ENCODE assay signal across 1 cellular context in the genomic region with DNA sequence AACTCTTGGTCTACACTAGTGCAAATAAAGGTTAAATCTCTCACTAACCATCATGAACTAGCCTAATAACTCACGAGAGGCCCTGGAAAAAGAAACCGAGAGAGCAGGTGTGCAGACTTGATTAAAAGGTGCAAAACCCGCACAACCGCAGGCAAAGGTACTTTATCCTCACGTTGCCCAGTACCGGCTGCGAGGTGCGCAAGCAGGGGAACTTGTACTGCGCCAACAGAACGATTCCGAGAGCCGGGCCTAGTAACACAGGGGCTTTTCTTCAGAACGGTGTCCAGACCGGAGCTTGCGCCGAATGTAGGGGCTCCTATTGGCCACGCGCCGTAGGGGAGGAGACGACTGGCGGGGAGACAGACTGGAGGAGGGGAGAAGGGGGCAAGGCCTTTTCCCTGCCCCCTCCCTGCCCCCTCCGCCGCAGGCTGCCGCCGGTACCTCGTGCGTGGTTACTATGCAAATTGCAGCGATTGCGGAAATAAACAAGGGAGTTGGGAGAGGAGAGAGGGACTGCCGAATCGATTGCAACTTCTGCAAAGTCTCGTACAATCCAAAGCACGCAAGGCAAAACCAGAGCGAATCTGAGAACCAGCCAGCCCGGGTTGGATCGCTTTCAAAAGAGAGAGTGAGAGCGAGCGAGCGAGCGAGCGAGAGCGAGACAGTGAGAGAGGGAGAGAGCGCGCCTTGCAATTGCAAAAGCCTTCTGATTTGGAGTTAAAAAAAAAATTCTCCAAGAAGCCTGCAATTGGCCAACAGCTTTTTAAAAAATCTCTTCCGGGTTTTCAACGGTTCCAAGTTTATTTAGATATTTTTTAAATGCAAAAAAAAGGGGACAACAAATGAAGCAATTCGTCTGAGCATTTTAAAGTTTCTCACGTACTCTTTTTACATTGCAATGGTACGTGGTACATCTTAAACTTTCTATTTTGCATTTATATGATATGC.
TF ChIP-seq lines count a peak whose summit lies in the region.

No MANE protein-coding gene starts in this region.

TF ChIP-seq in K562, 482 proteins besides CTCF, POLR2A, EP300 and RAD21 (continued from another document and continues in another):
- TF ChIP-seq ZKSCAN1 (IDR thresholded peaks at IDR 0.05; ENCODE audit: low read depth, low read length) = peak; percentile 32; the same call in 1 of the 2 replicates
- peak; percentile 89 for TF ChIP-seq CXXC5 (CRISPR knock-in tag; IDR thresholded peaks at IDR 0.05)
- TF ChIP-seq C11orf30 (IDR thresholded peaks at IDR 0.05; ENCODE audit: low read depth) = no peak
- no peak for TF ChIP-seq ATF1 (CRISPR knock-in tag; IDR thresholded peaks at IDR 0.05)
- TF ChIP-seq ATF1 (tag; IDR thresholded peaks at IDR 0.05) = peak; percentile 74
- TF ChIP-seq, protein P1, sequence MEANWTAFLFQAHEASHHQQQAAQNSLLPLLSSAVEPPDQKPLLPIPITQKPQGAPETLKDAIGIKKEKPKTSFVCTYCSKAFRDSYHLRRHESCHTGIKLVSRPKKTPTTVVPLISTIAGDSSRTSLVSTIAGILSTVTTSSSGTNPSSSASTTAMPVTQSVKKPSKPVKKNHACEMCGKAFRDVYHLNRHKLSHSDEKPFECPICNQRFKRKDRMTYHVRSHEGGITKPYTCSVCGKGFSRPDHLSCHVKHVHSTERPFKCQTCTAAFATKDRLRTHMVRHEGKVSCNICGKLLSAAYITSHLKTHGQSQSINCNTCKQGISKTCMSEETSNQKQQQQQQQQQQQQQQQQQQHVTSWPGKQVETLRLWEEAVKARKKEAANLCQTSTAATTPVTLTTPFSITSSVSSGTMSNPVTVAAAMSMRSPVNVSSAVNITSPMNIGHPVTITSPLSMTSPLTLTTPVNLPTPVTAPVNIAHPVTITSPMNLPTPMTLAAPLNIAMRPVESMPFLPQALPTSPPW (CRISPR knock-in tag; IDR thresholded peaks at IDR 0.05) = peak; percentile 96
- TF ChIP-seq, protein P2, sequence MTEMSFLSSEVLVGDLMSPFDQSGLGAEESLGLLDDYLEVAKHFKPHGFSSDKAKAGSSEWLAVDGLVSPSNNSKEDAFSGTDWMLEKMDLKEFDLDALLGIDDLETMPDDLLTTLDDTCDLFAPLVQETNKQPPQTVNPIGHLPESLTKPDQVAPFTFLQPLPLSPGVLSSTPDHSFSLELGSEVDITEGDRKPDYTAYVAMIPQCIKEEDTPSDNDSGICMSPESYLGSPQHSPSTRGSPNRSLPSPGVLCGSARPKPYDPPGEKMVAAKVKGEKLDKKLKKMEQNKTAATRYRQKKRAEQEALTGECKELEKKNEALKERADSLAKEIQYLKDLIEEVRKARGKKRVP (CRISPR knock-in tag; IDR thresholded peaks at IDR 0.05) = peak; percentile 62; the same call in 1 of the 2 replicates
- TF ChIP-seq, protein P3, sequence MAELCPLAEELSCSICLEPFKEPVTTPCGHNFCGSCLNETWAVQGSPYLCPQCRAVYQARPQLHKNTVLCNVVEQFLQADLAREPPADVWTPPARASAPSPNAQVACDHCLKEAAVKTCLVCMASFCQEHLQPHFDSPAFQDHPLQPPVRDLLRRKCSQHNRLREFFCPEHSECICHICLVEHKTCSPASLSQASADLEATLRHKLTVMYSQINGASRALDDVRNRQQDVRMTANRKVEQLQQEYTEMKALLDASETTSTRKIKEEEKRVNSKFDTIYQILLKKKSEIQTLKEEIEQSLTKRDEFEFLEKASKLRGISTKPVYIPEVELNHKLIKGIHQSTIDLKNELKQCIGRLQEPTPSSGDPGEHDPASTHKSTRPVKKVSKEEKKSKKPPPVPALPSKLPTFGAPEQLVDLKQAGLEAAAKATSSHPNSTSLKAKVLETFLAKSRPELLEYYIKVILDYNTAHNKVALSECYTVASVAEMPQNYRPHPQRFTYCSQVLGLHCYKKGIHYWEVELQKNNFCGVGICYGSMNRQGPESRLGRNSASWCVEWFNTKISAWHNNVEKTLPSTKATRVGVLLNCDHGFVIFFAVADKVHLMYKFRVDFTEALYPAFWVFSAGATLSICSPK (IDR thresholded peaks at IDR 0.05; ENCODE audit: borderline replicate concordance) = no peak
- TF ChIP-seq FOXK1 (CRISPR knock-in tag; IDR thresholded peaks at IDR 0.05; ENCODE audit: borderline replicate concordance) = peak; percentile 81; the same call in 1 of the 2 replicates
- TF ChIP-seq PHF21A (IDR thresholded peaks at IDR 0.05; ENCODE audit: borderline replicate concordance, low read depth) = peak; percentile 62; the same call in 1 of the 2 replicates
- TF ChIP-seq MTA3 (IDR thresholded peaks at IDR 0.05; ENCODE audit: borderline replicate concordance) = peak; percentile 83; the same call in 1 of the 2 replicates
- TF ChIP-seq NRF1 (conservative IDR thresholded peaks at IDR 0.05 in 1 of 2, IDR thresholded peaks at IDR 0.05 in 1 of 2) = peak; percentile 92 to 93
- TF ChIP-seq SOX6 (IDR thresholded peaks at IDR 0.05) = peak; percentile 57
- TF ChIP-seq, protein P4, sequence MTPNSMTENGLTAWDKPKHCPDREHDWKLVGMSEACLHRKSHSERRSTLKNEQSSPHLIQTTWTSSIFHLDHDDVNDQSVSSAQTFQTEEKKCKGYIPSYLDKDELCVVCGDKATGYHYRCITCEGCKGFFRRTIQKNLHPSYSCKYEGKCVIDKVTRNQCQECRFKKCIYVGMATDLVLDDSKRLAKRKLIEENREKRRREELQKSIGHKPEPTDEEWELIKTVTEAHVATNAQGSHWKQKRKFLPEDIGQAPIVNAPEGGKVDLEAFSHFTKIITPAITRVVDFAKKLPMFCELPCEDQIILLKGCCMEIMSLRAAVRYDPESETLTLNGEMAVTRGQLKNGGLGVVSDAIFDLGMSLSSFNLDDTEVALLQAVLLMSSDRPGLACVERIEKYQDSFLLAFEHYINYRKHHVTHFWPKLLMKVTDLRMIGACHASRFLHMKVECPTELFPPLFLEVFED (CRISPR knock-in tag; conservative IDR thresholded peaks at IDR 0.05) = no peak
- TF ChIP-seq, protein P5, sequence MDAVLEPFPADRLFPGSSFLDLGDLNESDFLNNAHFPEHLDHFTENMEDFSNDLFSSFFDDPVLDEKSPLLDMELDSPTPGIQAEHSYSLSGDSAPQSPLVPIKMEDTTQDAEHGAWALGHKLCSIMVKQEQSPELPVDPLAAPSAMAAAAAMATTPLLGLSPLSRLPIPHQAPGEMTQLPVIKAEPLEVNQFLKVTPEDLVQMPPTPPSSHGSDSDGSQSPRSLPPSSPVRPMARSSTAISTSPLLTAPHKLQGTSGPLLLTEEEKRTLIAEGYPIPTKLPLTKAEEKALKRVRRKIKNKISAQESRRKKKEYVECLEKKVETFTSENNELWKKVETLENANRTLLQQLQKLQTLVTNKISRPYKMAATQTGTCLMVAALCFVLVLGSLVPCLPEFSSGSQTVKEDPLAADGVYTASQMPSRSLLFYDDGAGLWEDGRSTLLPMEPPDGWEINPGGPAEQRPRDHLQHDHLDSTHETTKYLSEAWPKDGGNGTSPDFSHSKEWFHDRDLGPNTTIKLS (IDR thresholded peaks at IDR 0.05; ENCODE audit: borderline replicate concordance, low read depth) = peak; percentile 45; the same call in 1 of the 2 replicates
- TF ChIP-seq HSF4 (CRISPR knock-in tag; IDR thresholded peaks at IDR 0.05; ENCODE audit: borderline replicate concordance) = no peak
- TF ChIP-seq, protein P6, sequence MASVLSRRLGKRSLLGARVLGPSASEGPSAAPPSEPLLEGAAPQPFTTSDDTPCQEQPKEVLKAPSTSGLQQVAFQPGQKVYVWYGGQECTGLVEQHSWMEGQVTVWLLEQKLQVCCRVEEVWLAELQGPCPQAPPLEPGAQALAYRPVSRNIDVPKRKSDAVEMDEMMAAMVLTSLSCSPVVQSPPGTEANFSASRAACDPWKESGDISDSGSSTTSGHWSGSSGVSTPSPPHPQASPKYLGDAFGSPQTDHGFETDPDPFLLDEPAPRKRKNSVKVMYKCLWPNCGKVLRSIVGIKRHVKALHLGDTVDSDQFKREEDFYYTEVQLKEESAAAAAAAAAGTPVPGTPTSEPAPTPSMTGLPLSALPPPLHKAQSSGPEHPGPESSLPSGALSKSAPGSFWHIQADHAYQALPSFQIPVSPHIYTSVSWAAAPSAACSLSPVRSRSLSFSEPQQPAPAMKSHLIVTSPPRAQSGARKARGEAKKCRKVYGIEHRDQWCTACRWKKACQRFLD (CRISPR knock-in tag; IDR thresholded peaks at IDR 0.05) = peak; percentile 52
- no peak for TF ChIP-seq ZNF41 (CRISPR knock-in tag; conservative IDR thresholded peaks at IDR 0.05)
- peak; percentile 81; the same call in 1 of the 2 replicates for TF ChIP-seq BRD4 (IDR thresholded peaks at IDR 0.05)
- peak; percentile 72; the same call in 1 of the 2 replicates for TF ChIP-seq ZNF384 (IDR thresholded peaks at IDR 0.05; ENCODE audit: low read depth, low read length)
- TF ChIP-seq, protein P7, sequence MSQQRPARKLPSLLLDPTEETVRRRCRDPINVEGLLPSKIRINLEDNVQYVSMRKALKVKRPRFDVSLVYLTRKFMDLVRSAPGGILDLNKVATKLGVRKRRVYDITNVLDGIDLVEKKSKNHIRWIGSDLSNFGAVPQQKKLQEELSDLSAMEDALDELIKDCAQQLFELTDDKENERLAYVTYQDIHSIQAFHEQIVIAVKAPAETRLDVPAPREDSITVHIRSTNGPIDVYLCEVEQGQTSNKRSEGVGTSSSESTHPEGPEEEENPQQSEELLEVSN (IDR thresholded peaks at IDR 0.05; ENCODE audit: borderline replicate concordance in 1 of 2, extremely low read depth in 1 of 2, insufficient read depth in 1 of 2, insufficient read length in 1 of 2, low read depth in 1 of 2, low read length in 1 of 2, poor library complexity in 1 of 2, severe bottlenecking in 1 of 2) = peak; percentile 42 to 44
- TF ChIP-seq PTTG1 (tag; IDR thresholded peaks at IDR 0.05; ENCODE audit: low read depth) = no peak
- TF ChIP-seq, protein P8, sequence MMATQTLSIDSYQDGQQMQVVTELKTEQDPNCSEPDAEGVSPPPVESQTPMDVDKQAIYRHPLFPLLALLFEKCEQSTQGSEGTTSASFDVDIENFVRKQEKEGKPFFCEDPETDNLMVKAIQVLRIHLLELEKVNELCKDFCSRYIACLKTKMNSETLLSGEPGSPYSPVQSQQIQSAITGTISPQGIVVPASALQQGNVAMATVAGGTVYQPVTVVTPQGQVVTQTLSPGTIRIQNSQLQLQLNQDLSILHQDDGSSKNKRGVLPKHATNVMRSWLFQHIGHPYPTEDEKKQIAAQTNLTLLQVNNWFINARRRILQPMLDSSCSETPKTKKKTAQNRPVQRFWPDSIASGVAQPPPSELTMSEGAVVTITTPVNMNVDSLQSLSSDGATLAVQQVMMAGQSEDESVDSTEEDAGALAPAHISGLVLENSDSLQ (IDR thresholded peaks at IDR 0.05) = peak; percentile 66
- TF ChIP-seq, protein P9, sequence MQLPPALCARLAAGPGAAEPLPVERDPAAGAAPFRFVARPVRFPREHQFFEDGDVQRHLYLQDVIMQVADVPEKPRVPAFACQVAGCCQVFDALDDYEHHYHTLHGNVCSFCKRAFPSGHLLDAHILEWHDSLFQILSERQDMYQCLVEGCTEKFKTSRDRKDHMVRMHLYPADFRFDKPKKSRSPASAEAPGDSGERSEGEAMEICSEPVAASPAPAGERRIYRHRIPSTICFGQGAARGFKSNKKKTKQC (CRISPR knock-in tag; IDR thresholded peaks at IDR 0.05) = 0 out of 2 replicates have a peak, but pooled peaks have one; percentile 36
- no peak for TF ChIP-seq GTF2F1 (IDR thresholded peaks at IDR 0.05; ENCODE audit: low read depth, low read length)
- TF ChIP-seq PHF8 (IDR thresholded peaks at IDR 0.05; ENCODE audit: borderline replicate concordance, low read length) = peak; percentile 65; the same call in 1 of the 2 replicates
- no peak for TF ChIP-seq WHSC1 (IDR thresholded peaks at IDR 0.05; ENCODE audit: low read length)
- TF ChIP-seq ZNF584 (CRISPR knock-in tag; IDR thresholded peaks at IDR 0.05; ENCODE audit: low read depth) = no peak
- TF ChIP-seq LEF1 (IDR thresholded peaks at IDR 0.05) = peak; percentile 59
- 0 out of 2 replicates have a peak, but pooled peaks have one; percentile 35 for TF ChIP-seq CBX1 (IDR thresholded peaks at IDR 0.05; ENCODE audit: low read depth)
- 0 out of 4 replicates have a peak, but pooled peaks of 1 of the 2 experiments have one; percentile 51 for TF ChIP-seq TRIM24 (IDR thresholded peaks at IDR 0.05)
- no peak for TF ChIP-seq IRF2 (CRISPR knock-in tag; IDR thresholded peaks at IDR 0.05)
- no peak for TF ChIP-seq CBX2 (IDR thresholded peaks at IDR 0.05; ENCODE audit: insufficient read depth, low read length, poor library complexity, severe bottlenecking)
- TF ChIP-seq, protein P10, sequence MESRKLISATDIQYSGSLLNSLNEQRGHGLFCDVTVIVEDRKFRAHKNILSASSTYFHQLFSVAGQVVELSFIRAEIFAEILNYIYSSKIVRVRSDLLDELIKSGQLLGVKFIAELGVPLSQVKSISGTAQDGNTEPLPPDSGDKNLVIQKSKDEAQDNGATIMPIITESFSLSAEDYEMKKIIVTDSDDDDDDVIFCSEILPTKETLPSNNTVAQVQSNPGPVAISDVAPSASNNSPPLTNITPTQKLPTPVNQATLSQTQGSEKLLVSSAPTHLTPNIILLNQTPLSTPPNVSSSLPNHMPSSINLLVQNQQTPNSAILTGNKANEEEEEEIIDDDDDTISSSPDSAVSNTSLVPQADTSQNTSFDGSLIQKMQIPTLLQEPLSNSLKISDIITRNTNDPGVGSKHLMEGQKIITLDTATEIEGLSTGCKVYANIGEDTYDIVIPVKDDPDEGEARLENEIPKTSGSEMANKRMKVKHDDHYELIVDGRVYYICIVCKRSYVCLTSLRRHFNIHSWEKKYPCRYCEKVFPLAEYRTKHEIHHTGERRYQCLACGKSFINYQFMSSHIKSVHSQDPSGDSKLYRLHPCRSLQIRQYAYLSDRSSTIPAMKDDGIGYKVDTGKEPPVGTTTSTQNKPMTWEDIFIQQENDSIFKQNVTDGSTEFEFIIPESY (CRISPR knock-in tag; IDR thresholded peaks at IDR 0.05) = 0 out of 2 replicates have a peak, but pooled peaks have one; percentile 25
- TF ChIP-seq, protein P11, sequence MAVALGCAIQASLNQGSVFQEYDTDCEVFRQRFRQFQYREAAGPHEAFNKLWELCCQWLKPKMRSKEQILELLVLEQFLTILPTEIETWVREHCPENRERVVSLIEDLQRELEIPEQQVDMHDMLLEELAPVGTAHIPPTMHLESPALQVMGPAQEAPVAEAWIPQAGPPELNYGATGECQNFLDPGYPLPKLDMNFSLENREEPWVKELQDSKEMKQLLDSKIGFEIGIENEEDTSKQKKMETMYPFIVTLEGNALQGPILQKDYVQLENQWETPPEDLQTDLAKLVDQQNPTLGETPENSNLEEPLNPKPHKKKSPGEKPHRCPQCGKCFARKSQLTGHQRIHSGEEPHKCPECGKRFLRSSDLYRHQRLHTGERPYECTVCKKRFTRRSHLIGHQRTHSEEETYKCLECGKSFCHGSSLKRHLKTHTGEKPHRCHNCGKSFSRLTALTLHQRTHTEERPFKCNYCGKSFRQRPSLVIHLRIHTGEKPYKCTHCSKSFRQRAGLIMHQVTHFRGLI (CRISPR knock-in tag; IDR thresholded peaks at IDR 0.05) = no peak
- no peak for TF ChIP-seq CAMTA2 (CRISPR knock-in tag; conservative IDR thresholded peaks at IDR 0.05)
- no peak for TF ChIP-seq ZZZ3 (IDR thresholded peaks at IDR 0.05)
